ENCODE assay signal across 16 cellular contexts in genomic region chr22:22772396-22772795, GRCh38.
"Had no signal": no experiment of that assay in that cellular context is flagged by ENCODE, and none has a peak within 500 bp of the region (broad histone marks: within the 10 kb centered on the region; RNA-seq: fewer than 3 reads in every experiment).

No MANE protein-coding gene starts in this region.

- FAIRE-seq: frontal cortex, small intestine had no signal

- H3K27me3 ChIP-seq: neutrophil had no signal

- H3K9me3 Mint-ChIP-seq: activated CD4-positive, alpha-beta memory T cell treated with anti-CD3 and anti-CD28 coated beads, Interleukin-2, amount 10 ng/mL, durations not matched to agents 7 days and 5 days; activated naive CD8-positive, alpha-beta T cell treated with anti-CD3 and anti-CD28 coated beads, Interleukin-2, amount 10 ng/mL, durations not matched to agents 7 days and 5 days had no signal

- H3K36me3 Mint-ChIP-seq: activated naive CD8-positive, alpha-beta T cell treated with anti-CD3 and anti-CD28 coated beads, Interleukin-2, amount 10 ng/mL, durations not matched to agents 7 days and 5 days had no signal

- ATAC-seq: activated CD4-positive, alpha-beta T cell treated with anti-CD3 and anti-CD28 coated beads for 36 hours; upper lobe of right lung had no signal

- H3K4me1 ChIP-seq: upper lobe of right lung had no signal

- H3K9me3 ChIP-seq: heart right ventricle, neutrophil, upper lobe of right lung had no signal

- H3K27ac ChIP-seq: dorsolateral prefrontal cortex, heart right ventricle, neutrophil, upper lobe of right lung had no signal

- H3K36me3 ChIP-seq: heart right ventricle, neutrophil, upper lobe of right lung had no signal

- H3K4me1 Mint-ChIP-seq: activated CD4-positive, alpha-beta memory T cell treated with anti-CD3 and anti-CD28 coated beads, Interleukin-2, amount 10 ng/mL, durations not matched to agents 7 days and 5 days; activated naive CD8-positive, alpha-beta T cell treated with anti-CD3 and anti-CD28 coated beads, Interleukin-2, amount 10 ng/mL, durations not matched to agents 7 days and 5 days had no signal

- H3K4me3 Mint-ChIP-seq: activated CD4-positive, alpha-beta memory T cell treated with anti-CD3 and anti-CD28 coated beads, Interleukin-2, amount 10 ng/mL, durations not matched to agents 7 days and 5 days; activated CD4-positive, alpha-beta T cell treated with anti-CD3 and anti-CD28 coated beads for 36 hours; activated naive CD8-positive, alpha-beta T cell treated with anti-CD3 and anti-CD28 coated beads, Interleukin-2, amount 10 ng/mL, durations not matched to agents 7 days and 5 days had no signal

- H3K4me3 ChIP-seq: dorsolateral prefrontal cortex, heart right ventricle, upper lobe of right lung had no signal

- H3K27ac Mint-ChIP-seq: activated CD4-positive, alpha-beta memory T cell treated with anti-CD3 and anti-CD28 coated beads, Interleukin-2, amount 10 ng/mL, durations not matched to agents 7 days and 5 days; activated CD4-positive, alpha-beta T cell treated with anti-CD3 and anti-CD28 coated beads for 36 hours; activated naive CD8-positive, alpha-beta T cell treated with anti-CD3 and anti-CD28 coated beads, Interleukin-2, amount 10 ng/mL, durations not matched to agents 7 days and 5 days had no signal

- DNase-seq: activated CD4-positive, alpha-beta memory T cell treated with anti-CD3 and anti-CD28 coated beads, Interleukin-2, amount 10 ng/mL, durations not matched to agents 7 days and 5 days; activated CD4-positive, alpha-beta T cell treated with anti-CD3 and anti-CD28 coated beads for 36 hours; activated naive CD8-positive, alpha-beta T cell treated with anti-CD3 and anti-CD28 coated beads, Interleukin-2, amount 10 ng/mL, durations not matched to agents 7 days and 5 days; activated T-cell treated with anti-CD3 and anti-CD28 coated beads, Interleukin-2, amount 50 U/mL, for 48 hours; anterior cingulate cortex; heart right ventricle; midbrain; posterior cingulate gyrus; right cardiac atrium; small intestine; stimulated activated naive CD4-positive, alpha-beta T cell; substantia nigra; upper lobe of right lung had no signal
